15 cellular contexts compared by ENCODE assay signal in the genomic region with DNA sequence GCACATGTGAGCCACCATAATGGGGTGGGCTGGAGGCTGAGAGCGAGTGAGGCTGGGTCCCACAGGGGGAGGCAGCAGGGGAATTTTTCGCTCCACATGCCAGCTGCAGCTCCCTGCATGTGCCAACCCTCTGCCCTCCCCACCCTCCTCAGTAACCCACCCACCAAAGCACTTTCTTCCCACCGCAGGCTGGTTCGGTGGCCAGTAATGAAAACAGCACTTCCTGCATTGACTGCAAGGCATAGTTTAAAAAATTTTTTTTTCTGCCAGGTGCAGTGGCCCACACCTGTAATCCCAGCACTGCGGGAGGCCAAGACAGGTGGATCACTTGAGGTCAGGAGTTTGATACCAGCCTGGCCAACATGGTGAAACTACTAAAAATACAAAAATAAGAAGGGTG.
DNase-seq lines count a peak whose midpoint lies in the region; ATAC-seq and TF ChIP-seq lines count a peak whose summit lies in the region.
"Had no signal": no experiment of that assay in that cellular context is flagged by ENCODE, and none has a peak within 500 bp of the region (broad histone marks: within the 10 kb centered on the region; RNA-seq: fewer than 3 reads in every experiment).

No MANE protein-coding gene starts in this region.

- 0 out of 4 replicates have a peak, but pooled peaks cover 0 to 2% of the 10 kb centered on the region in 2 experiments for H3K79me1 ChIP-seq in IMR-90 (ENCODE audit: low read depth in 1 of 2, low read length in 2 of 2)

- intact Hi-C loops in CD4-positive, alpha-beta T cell (cut with DNase I, micrococcal nuclease): no loop called here
- intact Hi-C loops in IMR-90 (cut with micrococcal nuclease) (no loop called here), lower lobe of right lung (cut with DNase I) (no loop called here), MCF 10A (cut with micrococcal nuclease) (no loop called here)
- intact Hi-C loops in activated CD8-positive, alpha-beta T cell treated with anti-CD3 and anti-CD28 coated beads for 36 hours (cut with micrococcal nuclease): no loop called here

- peak overlapping the region; percentile 21 for H3K27ac Mint-ChIP-seq in CD4-positive, alpha-beta T cell
- no peak overlapping the region for H3K27ac Mint-ChIP-seq in activated CD8-positive, alpha-beta T cell treated with anti-CD3 and anti-CD28 coated beads for 36 hours
- H3K27ac Mint-ChIP-seq in MCF 10A (ENCODE audit: low read depth, unreplicated experiment): no peak overlapping the region

- no peak overlapping the region for H3K4ac ChIP-seq in IMR-90 (ENCODE audit: low read depth, low read length)

- no peak overlapping the region for H3K4me2 ChIP-seq in IMR-90 (ENCODE audit: low read depth, low read length)

- H2BK120ac ChIP-seq in IMR-90 (ENCODE audit: low read depth, low read length): no peak overlapping the region

- CTCF ChIA-PET in CD4-positive, alpha-beta T cell (lab: Charles Lee): no interaction called here
- CTCF ChIA-PET in IMR-90 (lab: Yijun Ruan, JAX) (no interaction called here), MCF 10A (lab: Yijun Ruan, JAX) (interaction anchor here (1.0 kb wide), 1 partner anchor 17 kb away, joined by 6 read pairs; no protein-coding TSS in a partner anchor)
- CTCF ChIA-PET in activated CD8-positive, alpha-beta T cell treated with anti-CD3 and anti-CD28 coated beads for 36 hours (lab: Charles Lee): interaction anchor here (1.1 kb wide), 1 partner anchor 51 kb away, joined by 3 read pairs; no protein-coding TSS in a partner anchor

- no peaks in the 10 kb centered on the region for H3K27me3 ChIP-seq in CD4-positive, alpha-beta T cell (ENCODE audit: control insufficient read depth, insufficient read depth, low read length)
- H3K27me3 ChIP-seq in IMR-90 (ENCODE audit: control insufficient read depth, insufficient read depth, low read length) (no peaks in the 10 kb centered on the region), thymus (ENCODE audit: control insufficient read depth, insufficient read depth) (no peaks in the 10 kb centered on the region), lower lobe of right lung (ENCODE audit: low read depth) (no peaks in the 10 kb centered on the region)

- no peaks in the 10 kb centered on the region for H4K20me1 ChIP-seq in IMR-90 (ENCODE audit: insufficient read depth, low read length)

- BruUV-seq in IMR-90 (replicated peaks; lab: Mats Ljungman, UMichigan): no TSS peak
- BruUV-seq in MCF 10A (replicated peaks; lab: Mats Ljungman, UMichigan): no TSS peak

- TF ChIP-seq POLR2A in IMR-90 (IDR thresholded peaks at IDR 0.05; ENCODE audit: low read depth, low read length): no peak

- no peak overlapping the region for H2BK15ac ChIP-seq in IMR-90 (ENCODE audit: low read depth, low read length)

- in situ Hi-C loops in IMR-90 (cut with MboI; ENCODE audit: low sequenced_read_pairs): no loop called here

- H3K18ac ChIP-seq in IMR-90 (ENCODE audit: low read depth, low read length): no peak overlapping the region

- peaks cover 4% of the 10 kb centered on the region for H3K9me3 Mint-ChIP-seq in CD4-positive, alpha-beta T cell
- H3K9me3 Mint-ChIP-seq in activated CD8-positive, alpha-beta T cell treated with anti-CD3 and anti-CD28 coated beads for 36 hours: peaks cover 4% of the 10 kb centered on the region
- no peaks in the 10 kb centered on the region for H3K9me3 Mint-ChIP-seq in MCF 10A (ENCODE audit: unreplicated experiment)

- whole genome bisulfite sequencing in IMR-90 (ENCODE audit: extremely low coverage in 2 of 2, insufficient read length in 1 of 2), 2 experiments: no CpG with 5 or more reads among the region's 5 CpGs
- WGBS in thymus: 9% methylated on average over 5 of the region's 5 CpGs

- no peak overlapping the region; the same call in 1 of the 2 replicates for H2AK5ac ChIP-seq in IMR-90 (ENCODE audit: low read depth, low read length)

- no peak overlapping the region for H2AFZ ChIP-seq in IMR-90 (replicated peaks; ENCODE audit: low read length, poor library complexity)

- ATAC-seq in CD4-positive, alpha-beta T cell (ENCODE audit: poor library complexity): no peak
- ATAC-seq in IMR-90 (ENCODE audit: low read depth) (no peak), lower lobe of right lung (no peak)
- ATAC-seq in activated CD8-positive, alpha-beta T cell treated with anti-CD3 and anti-CD28 coated beads for 36 hours: no peak
- ATAC-seq: K562 had no signal

- DNase-seq in CD4-positive, alpha-beta T cell: no peak
- no peak for DNase-seq in IMR-90
- DNase-seq in activated CD8-positive, alpha-beta T cell treated with anti-CD3 and anti-CD28 coated beads for 36 hours: peak; percentile 17
- no peak for DNase-seq in lower lobe of right lung
- no peak for DNase-seq in MCF 10A (ENCODE audit: unreplicated experiment)
- no peak for DNase-seq in putamen (ENCODE audit: low spot score)
- DNase-seq: CD4-positive, CD25-positive, alpha-beta regulatory T cell; DMS79 treated with DMSO at 0.1 percent for 48 hours; GF-D8; NCI-H1694; NCI-H2227 treated with DMSO at 0.1 percent for 48 hours; NCI-H524 treated with DMSO at 0.1 percent for 48 hours; OCI-M1 had no signal

- no peak overlapping the region for H4K91ac ChIP-seq in IMR-90 (ENCODE audit: insufficient read depth, low read depth, low read length)

- H3K4me1 ChIP-seq in IMR-90 (ENCODE audit: control insufficient read depth, insufficient read depth, low read length) (peaks cover 8% of the 10 kb centered on the region), thymus (ENCODE audit: control insufficient read depth, insufficient read depth, low read length) (peaks cover 40% of the 10 kb centered on the region), lower lobe of right lung (no peaks in the 10 kb centered on the region)

- H3K23ac ChIP-seq in IMR-90 (ENCODE audit: low read depth, low read length): no peak overlapping the region

- H3K4me1 Mint-ChIP-seq in CD4-positive, alpha-beta T cell (ENCODE audit: low read depth): peaks cover 66% of the 10 kb centered on the region
- H3K4me1 Mint-ChIP-seq in activated CD8-positive, alpha-beta T cell treated with anti-CD3 and anti-CD28 coated beads for 36 hours (ENCODE audit: low read depth): peaks cover 63% of the 10 kb centered on the region
- H3K4me1 Mint-ChIP-seq in MCF 10A (ENCODE audit: insufficient read depth, unreplicated experiment): peaks cover 17% of the 10 kb centered on the region

- H2AK9ac ChIP-seq in IMR-90 (replicated peaks; ENCODE audit: low read depth, low read length, poor library complexity): peak overlapping the region; percentile 42

- TF ChIP-seq CTCF in CD4-positive, alpha-beta T cell (IDR thresholded peaks at IDR 0.05): no peak
- TF ChIP-seq CTCF in IMR-90 (conservative IDR thresholded peaks at IDR 0.05; ENCODE audit: low read depth, low read length): no peak
- TF ChIP-seq CTCF in activated CD8-positive, alpha-beta T cell treated with anti-CD3 and anti-CD28 coated beads for 36 hours (IDR thresholded peaks at IDR 0.05): no peak
- TF ChIP-seq CTCF in lower lobe of right lung (IDR thresholded peaks at IDR 0.05): no peak
- no peak for TF ChIP-seq CTCF in MCF 10A (IDR thresholded peaks at IDR 0.05; ENCODE audit: unreplicated experiment)

- H2BK5ac ChIP-seq in IMR-90 (ENCODE audit: low read depth, low read length, poor library complexity, severe bottlenecking): no peak overlapping the region

- no peak overlapping the region for H3K27ac ChIP-seq in CD4-positive, alpha-beta T cell (ENCODE audit: low read depth, low read length)
- no peak overlapping the region for H3K27ac ChIP-seq in IMR-90 (ENCODE audit: insufficient read depth, low read length)
- peak overlapping the region; percentile 53 for H3K27ac ChIP-seq in thymus (ENCODE audit: low read depth)
- H3K27ac ChIP-seq in lower lobe of right lung: no peak overlapping the region

- no peak overlapping the region for H4K5ac ChIP-seq in IMR-90 (ENCODE audit: low read depth, low read length)

- no peak overlapping the region for H3K4me3 Mint-ChIP-seq in CD4-positive, alpha-beta T cell
- no peak overlapping the region for H3K4me3 Mint-ChIP-seq in activated CD8-positive, alpha-beta T cell treated with anti-CD3 and anti-CD28 coated beads for 36 hours
- no peak overlapping the region for H3K4me3 Mint-ChIP-seq in MCF 10A (ENCODE audit: unreplicated experiment)
- H3K4me3 Mint-ChIP-seq: CD4-positive, CD25-positive, alpha-beta regulatory T cell had no signal

- no peak overlapping the region for H3K9ac ChIP-seq in IMR-90 (ENCODE audit: low read depth, low read length)

- H3K36me3 ChIP-seq in IMR-90 (ENCODE audit: control insufficient read depth, insufficient read depth, low read length) (no peaks in the 10 kb centered on the region), thymus (ENCODE audit: control insufficient read depth, insufficient read depth) (no peaks in the 10 kb centered on the region), lower lobe of right lung (no peaks in the 10 kb centered on the region)

- H3K27me3 Mint-ChIP-seq in CD4-positive, alpha-beta T cell: no peaks in the 10 kb centered on the region
- no peaks in the 10 kb centered on the region for H3K27me3 Mint-ChIP-seq in activated CD8-positive, alpha-beta T cell treated with anti-CD3 and anti-CD28 coated beads for 36 hours
- H3K27me3 Mint-ChIP-seq in MCF 10A (ENCODE audit: insufficient read depth, unreplicated experiment): no peaks in the 10 kb centered on the region
- H3K27me3 Mint-ChIP-seq: CD4-positive, CD25-positive, alpha-beta regulatory T cell had no signal

- no peaks in the 10 kb centered on the region for H3K36me3 Mint-ChIP-seq in CD4-positive, alpha-beta T cell (ENCODE audit: low read depth)
- H3K36me3 Mint-ChIP-seq in activated CD8-positive, alpha-beta T cell treated with anti-CD3 and anti-CD28 coated beads for 36 hours (ENCODE audit: low read depth): no peaks in the 10 kb centered on the region
- H3K36me3 Mint-ChIP-seq in MCF 10A (ENCODE audit: insufficient read depth, unreplicated experiment): peaks cover 11% of the 10 kb centered on the region
- H3K36me3 Mint-ChIP-seq: CD4-positive, CD25-positive, alpha-beta regulatory T cell had no signal

- dilution Hi-C loops in IMR-90 (cut with HindIII; ENCODE audit: low sequenced_read_pairs, unreplicated experiment): no loop called here

- TF ChIP-seq RAD21 in IMR-90 (IDR thresholded peaks at IDR 0.05; ENCODE audit: low read length): no peak

- H3K4me3 ChIP-seq in IMR-90 (ENCODE audit: insufficient read depth, low read depth, low read length) (no peak overlapping the region), thymus (ENCODE audit: low read length) (no peak overlapping the region), lower lobe of right lung (no peak overlapping the region)
- H3K4me3 ChIP-seq: K562 had no signal

- H4K8ac ChIP-seq in IMR-90 (ENCODE audit: low read depth in 2 of 2, low read length in 2 of 2): no peak overlapping the region

- no peak overlapping the region for H3K14ac ChIP-seq in IMR-90 (replicated peaks; ENCODE audit: low read depth, low read length)

- POLR2A ChIA-PET in CD4-positive, alpha-beta T cell (lab: Charles Lee): no interaction called here
- POLR2A ChIA-PET in IMR-90 (lab: Charles Lee; ENCODE audit: unreplicated experiment) (no interaction called here), MCF 10A (lab: Yijun Ruan, JAX) (no interaction called here)
- POLR2A ChIA-PET in activated CD8-positive, alpha-beta T cell treated with anti-CD3 and anti-CD28 coated beads for 36 hours (lab: Charles Lee): interaction anchor here (0.5 kb wide), 1 partner anchor 17 kb away, joined by 4 read pairs; no protein-coding TSS in a partner anchor

- no peak overlapping the region for H2BK20ac ChIP-seq in IMR-90 (ENCODE audit: low read depth, low read length)

- peaks cover 10% of the 10 kb centered on the region for H3K9me1 ChIP-seq in IMR-90 (ENCODE audit: insufficient read depth, low read length)

- H3K9me3 ChIP-seq in CD4-positive, alpha-beta T cell (ENCODE audit: control insufficient read depth, low read length): no peaks in the 10 kb centered on the region
- H3K9me3 ChIP-seq in IMR-90 (ENCODE audit: control insufficient read depth, insufficient read depth, low read length) (no peaks in the 10 kb centered on the region), thymus (ENCODE audit: control insufficient read depth) (no peaks in the 10 kb centered on the region), lower lobe of right lung (no peaks in the 10 kb centered on the region)

- H3K56ac ChIP-seq in IMR-90 (ENCODE audit: extremely low read depth, insufficient read depth, low read length): no peak overlapping the region

Comparison
In these comparisons a context has a peak if more than half of its experiments do, and no peak if none do; other contexts are left out.
1. CTCF ChIA-PET loops: an anchor here in activated CD8-positive, alpha-beta T cell treated with anti-CD3 and anti-CD28 coated beads for 36 hours (1.1 kb wide) and MCF 10A (1.0 kb wide); none called in CD4-positive, alpha-beta T cell and IMR-90.